In the genomic region with DNA sequence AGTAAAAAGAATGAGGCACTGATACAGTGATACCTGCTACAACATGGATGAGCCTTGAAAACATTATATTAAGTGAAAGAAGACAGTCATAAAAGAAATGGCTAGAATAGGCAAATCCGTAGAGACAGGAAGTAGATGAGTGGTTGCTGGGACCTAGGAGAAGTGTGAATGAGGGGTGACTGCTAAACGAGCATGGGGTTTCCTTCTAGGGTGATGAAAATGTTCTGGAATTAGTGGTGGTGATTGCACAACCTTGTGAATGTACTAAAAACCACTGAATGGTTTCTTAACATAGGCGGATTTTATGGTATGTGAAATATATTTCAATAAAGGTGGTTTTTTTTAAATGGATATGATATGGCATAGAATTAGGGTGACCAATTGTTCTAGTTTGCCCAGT, we compare ENCODE assay signal across 19 cellular contexts. TPM values are rescaled to one million over a fixed set of nuclear protein-coding genes. Genes with fewer than 3 reads are reported as not detected.
DNase-seq lines count a peak whose midpoint lies in the region; ATAC-seq and TF ChIP-seq lines count a peak whose summit lies in the region.
"Had no signal": no experiment of that assay in that cellular context is flagged by ENCODE, and none has a peak within 500 bp of the region (broad histone marks: within the 10 kb centered on the region; RNA-seq: fewer than 3 reads in every experiment).

No MANE protein-coding gene starts in this region.

- POLR2A ChIA-PET in OCI-LY7 (lab: Charles Lee): no interaction called here

- H3K4me1 Mint-ChIP-seq in endodermal cell: no peaks in the 10 kb centered on the region
- H3K4me1 Mint-ChIP-seq in stimulated activated effector memory CD8-positive, alpha-beta T cell treated with anti-CD3 and anti-CD28 coated beads, Interleukin-12 subunit alpha, Interleukin-12 subunit beta, amount 100 ng/mL, for 72 hours: no peaks in the 10 kb centered on the region
- peaks cover 9% of the 10 kb centered on the region for H3K4me1 Mint-ChIP-seq in GM23338

- H3K79me2 ChIP-seq in OCI-LY7 (ENCODE audit: insufficient read depth, low read depth, low read length) (no peaks in the 10 kb centered on the region), GM23338 (replicated peaks; ENCODE audit: insufficient read depth) (no peaks in the 10 kb centered on the region)

- H3K4me3 ChIP-seq in OCI-LY7 (ENCODE audit: low read depth, low read length, poor library complexity, severe bottlenecking): no peak overlapping the region
- no peak overlapping the region for H3K4me3 ChIP-seq in endodermal cell (ENCODE audit: low read length)
- no peak overlapping the region for H3K4me3 ChIP-seq in GM23338
- H3K4me3 ChIP-seq: coronary artery, smooth muscle cell had no signal

- 0 out of 2 replicates have a peak overlapping the region, but pooled peaks have one; percentile 3 for H3K4me2 ChIP-seq in OCI-LY7 (ENCODE audit: low read length)
- no peak overlapping the region for H3K4me2 ChIP-seq in GM23338
- H3K4me2 ChIP-seq: smooth muscle cell had no signal

- peak; percentile 65 for DNase-seq in HS-5 (ENCODE audit: low read depth)
- no peak for DNase-seq in OCI-LY7 (ENCODE audit: low spot score)
- DNase-seq in endodermal cell: no peak
- DNase-seq in stimulated activated effector memory CD8-positive, alpha-beta T cell treated with anti-CD3 and anti-CD28 coated beads, Interleukin-12 subunit alpha, Interleukin-12 subunit beta, amount 100 ng/mL, for 72 hours (ENCODE audit: low spot score in 2 of 2): no peak
- DNase-seq in activated CD4-positive, CD25-positive, alpha-beta regulatory T cell treated with anti-CD3 and anti-CD28 coated beads, Interleukin-2, amount 50 U/mL, for 72 hours: no peak
- DNase-seq in GM23338 (ENCODE audit: low spot score): no peak
- DNase-seq in amniotic stem cell (lab: John Stamatoyannopoulos, UW): no peak
- DNase-seq: activated CD4-positive, alpha-beta T cell treated with anti-CD3 and anti-CD28 coated beads, Interleukin-2, amount 10 ng/mL, durations not matched to agents 24 days and 14 days; activated gamma-delta T cell treated with Interleukin-2 at 50 U/mL for 16 hours; erythroblast; GOT3; mesendoderm; NCI-H187 treated with DMSO at 0.1 percent for 48 hours; NCI-H446 treated with DMSO at 0.1 percent for 48 hours; nephron progenitor cell had no signal

- BruUV-seq in OCI-LY7 (replicated peaks; lab: Mats Ljungman, UMichigan): no TSS peak

- H3K36me3 ChIP-seq in OCI-LY7 (ENCODE audit: insufficient read depth, low read length) (no peaks in the 10 kb centered on the region), endodermal cell (ENCODE audit: control insufficient read depth, insufficient read depth, low read length) (no peaks in the 10 kb centered on the region), GM23338 (ENCODE audit: insufficient read depth) (no peaks in the 10 kb centered on the region)

- H3K4me1 ChIP-seq in OCI-LY7 (ENCODE audit: insufficient read depth, low read length, poor library complexity, severe bottlenecking): no peaks in the 10 kb centered on the region
- no peaks in the 10 kb centered on the region for H3K4me1 ChIP-seq in endodermal cell (ENCODE audit: control insufficient read depth, insufficient read depth, low read length)
- H3K4me1 ChIP-seq in GM23338 (ENCODE audit: insufficient read depth): peaks cover 3% of the 10 kb centered on the region; the same call in 1 of the 2 replicates

- H3K9me2 ChIP-seq in OCI-LY7 (ENCODE audit: insufficient read depth, low read length): no peaks in the 10 kb centered on the region
- H3K9me2 ChIP-seq in GM23338 (ENCODE audit: insufficient read depth): no peaks in the 10 kb centered on the region

- no peaks in the 10 kb centered on the region for H3F3A ChIP-seq in GM23338 (replicated peaks; ENCODE audit: low read depth)

- no peak overlapping the region for H3K9ac ChIP-seq in endodermal cell (ENCODE audit: extremely low read depth, low read length, poor library complexity, severe bottlenecking)

- H3K36me3 Mint-ChIP-seq in endodermal cell (ENCODE audit: low read depth): no peaks in the 10 kb centered on the region
- H3K36me3 Mint-ChIP-seq in stimulated activated effector memory CD8-positive, alpha-beta T cell treated with anti-CD3 and anti-CD28 coated beads, Interleukin-12 subunit alpha, Interleukin-12 subunit beta, amount 100 ng/mL, for 72 hours: no peaks in the 10 kb centered on the region
- no peaks in the 10 kb centered on the region for H3K36me3 Mint-ChIP-seq in GM23338 (ENCODE audit: low read depth)

- H3K4me3 Mint-ChIP-seq in endodermal cell: no peak overlapping the region
- no peak overlapping the region for H3K4me3 Mint-ChIP-seq in stimulated activated effector memory CD8-positive, alpha-beta T cell treated with anti-CD3 and anti-CD28 coated beads, Interleukin-12 subunit alpha, Interleukin-12 subunit beta, amount 100 ng/mL, for 72 hours
- no peak overlapping the region for H3K4me3 Mint-ChIP-seq in GM23338
- H3K4me3 Mint-ChIP-seq: activated CD4-positive, alpha-beta T cell treated with anti-CD3 and anti-CD28 coated beads, Interleukin-2, amount 10 ng/mL, durations not matched to agents 24 days and 14 days; nephron progenitor cell had no signal

- CTCF ChIA-PET in OCI-LY7 (lab: Charles Lee; ENCODE audit: unreplicated experiment): no interaction called here

- H3K27ac ChIP-seq in OCI-LY7 (ENCODE audit: low read depth, low read length, poor library complexity, severe bottlenecking): no peak overlapping the region
- no peak overlapping the region for H3K27ac ChIP-seq in endodermal cell (ENCODE audit: low read depth, low read length)
- no peak overlapping the region for H3K27ac ChIP-seq in GM23338 (ENCODE audit: low read depth)
- H3K27ac ChIP-seq: coronary artery had no signal

- ATAC-seq in stimulated activated effector memory CD8-positive, alpha-beta T cell treated with anti-CD3 and anti-CD28 coated beads, Interleukin-12 subunit alpha, Interleukin-12 subunit beta, amount 100 ng/mL, for 72 hours: peak; percentile 44
- ATAC-seq in GM23338: no peak

- H3K27me3 Mint-ChIP-seq in endodermal cell (ENCODE audit: insufficient read depth) (peaks cover 6% of the 10 kb centered on the region), GM23338 (ENCODE audit: insufficient read depth, low read depth, poor library complexity) (peaks cover 3% of the 10 kb centered on the region)

- no peaks in the 10 kb centered on the region for H3K9me3 ChIP-seq in OCI-LY7 (ENCODE audit: low read length)
- H3K9me3 ChIP-seq in endodermal cell (ENCODE audit: control insufficient read depth, low read length): no peaks in the 10 kb centered on the region

- no peak for TF ChIP-seq CTCF in OCI-LY7 (conservative IDR thresholded peaks at IDR 0.05; ENCODE audit: low read length)
- no peak for TF ChIP-seq CTCF in endodermal cell (conservative IDR thresholded peaks at IDR 0.05)
- no peak for TF ChIP-seq CTCF in GM23338 (conservative IDR thresholded peaks at IDR 0.05; ENCODE audit: low read depth in 2 of 2)

- no peak overlapping the region for H2AFZ ChIP-seq in OCI-LY7 (ENCODE audit: low read length)
- H2AFZ ChIP-seq in GM23338: no peak overlapping the region

- no peaks in the 10 kb centered on the region for H3K9me3 Mint-ChIP-seq in endodermal cell
- H3K9me3 Mint-ChIP-seq in stimulated activated effector memory CD8-positive, alpha-beta T cell treated with anti-CD3 and anti-CD28 coated beads, Interleukin-12 subunit alpha, Interleukin-12 subunit beta, amount 100 ng/mL, for 72 hours: no peaks in the 10 kb centered on the region
- no peaks in the 10 kb centered on the region for H3K9me3 Mint-ChIP-seq in GM23338
- H3K9me3 Mint-ChIP-seq: activated CD4-positive, alpha-beta T cell treated with anti-CD3 and anti-CD28 coated beads, Interleukin-2, amount 10 ng/mL, durations not matched to agents 24 days and 14 days; nephron progenitor cell had no signal

- no peaks in the 10 kb centered on the region for H4K20me1 ChIP-seq in OCI-LY7 (ENCODE audit: insufficient read depth, low read length)
- no peaks in the 10 kb centered on the region; the same call in 1 of the 2 replicates for H4K20me1 ChIP-seq in GM23338 (replicated peaks; ENCODE audit: insufficient read depth)

- H3K27me3 ChIP-seq in endodermal cell (ENCODE audit: control insufficient read depth, insufficient read depth, low read length, poor library complexity, severe bottlenecking) (no peaks in the 10 kb centered on the region), GM23338 (ENCODE audit: insufficient read depth) (no peaks in the 10 kb centered on the region)

- H3K27ac Mint-ChIP-seq in endodermal cell: peak overlapping the region; percentile 6
- H3K27ac Mint-ChIP-seq in stimulated activated effector memory CD8-positive, alpha-beta T cell treated with anti-CD3 and anti-CD28 coated beads, Interleukin-12 subunit alpha, Interleukin-12 subunit beta, amount 100 ng/mL, for 72 hours: no peak overlapping the region
- no peak overlapping the region for H3K27ac Mint-ChIP-seq in GM23338
- H3K27ac Mint-ChIP-seq: activated CD4-positive, alpha-beta T cell treated with anti-CD3 and anti-CD28 coated beads, Interleukin-2, amount 10 ng/mL, durations not matched to agents 24 days and 14 days; nephron progenitor cell; progenitor cell of endocrine pancreas had no signal

- intact Hi-C loops in OCI-LY7 (cut with micrococcal nuclease; ENCODE audit: unreplicated experiment): no loop called here

- 83 to 92% methylated on average over 3 of the region's 3 CpGs for WGBS in endodermal cell (ENCODE audit: insufficient coverage in 1 of 2, insufficient read length in 1 of 2), 2 experiments

TF ChIP-seq in GM23338, 12 proteins besides CTCF, POLR2A, EP300 and RAD21 (continues in another document):
- TF ChIP-seq STAT1 (IDR thresholded peaks at IDR 0.05; ENCODE audit: unreplicated experiment) (no peak), CREB1 (CRISPR knock-in tag; IDR thresholded peaks at IDR 0.05; ENCODE audit: low read depth) (no peak)

RNA-seq across cellular contexts. Expression of a gene that starts 12.6 kb away (rescaled TPM):
- 0.82 and 3.5 TPM in 2 replicates for total RNA-seq in OCI-LY7 (2014; rRNA removed; shearing (Covaris generic))
- total RNA-seq in OCI-LY7 (2022) (8.6 and 11.1 TPM in 2 replicates), endodermal cell (10 to 100 TPM; 25.9 to 35.1 TPM)
- polyA plus RNA-seq in endodermal cell (2013, experiment 1 of 2): 37.5 TPM
- 31.6 TPM for polyA plus RNA-seq in endodermal cell (2013, experiment 2 of 2)
- total RNA-seq in GM23338 (2014; rRNA removed; shearing (Covaris generic)): 18.8 and 20.5 TPM in 2 replicates
- polyA plus RNA-seq in GM23338 (2016; fragmentation: Nextera tagmentation; extraction: Ambion mirVana): 22.5 and 23.3 TPM in 2 replicates
- total RNA-seq: activated CD4-positive, alpha-beta T cell treated with anti-CD3 and anti-CD28 coated beads, Interleukin-2, amount 10 ng/mL, durations not matched to agents 24 days and 14 days had no signal

RNA-seq across cellular contexts. Expression of a gene that starts 27.5 kb away (rescaled TPM):
- not detected in 2 replicates for total RNA-seq in OCI-LY7 (2014; rRNA removed; shearing (Covaris generic))
- total RNA-seq in OCI-LY7 (2022) (not detected in 2 replicates), endodermal cell (1 to 10 TPM; 3.0 to 3.4 TPM)
- 15.8 TPM for polyA plus RNA-seq in endodermal cell (2013, experiment 1 of 2)
- polyA plus RNA-seq in endodermal cell (2013, experiment 2 of 2): 12.7 TPM
- 19.3 and 27.9 TPM in 2 replicates for total RNA-seq in GM23338 (2014; rRNA removed; shearing (Covaris generic))
- 50.0 and 50.2 TPM in 2 replicates for polyA plus RNA-seq in GM23338 (2016; fragmentation: Nextera tagmentation; extraction: Ambion mirVana)
- total RNA-seq: activated CD4-positive, alpha-beta T cell treated with anti-CD3 and anti-CD28 coated beads, Interleukin-2, amount 10 ng/mL, durations not matched to agents 24 days and 14 days; HT-29 had no signal
